ENCODE assay signal across 1 cellular context in the genomic region with DNA sequence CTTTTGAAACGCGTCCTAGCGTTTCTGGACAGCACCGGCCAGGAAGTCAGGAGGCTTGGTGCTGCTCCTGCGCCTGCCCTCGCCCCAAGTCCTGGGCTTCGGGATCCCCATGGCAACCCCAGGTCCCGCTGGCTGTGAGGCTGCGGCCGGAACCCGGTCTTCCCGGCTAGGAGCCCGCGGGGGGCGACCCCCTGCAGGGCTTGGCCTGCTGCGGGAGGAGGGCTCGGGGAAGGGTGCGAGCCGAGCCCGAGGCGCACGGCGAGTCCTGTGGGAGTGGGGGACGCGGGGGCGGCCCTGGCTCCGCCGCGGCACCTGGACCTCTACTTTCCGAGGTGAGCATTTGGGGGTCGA.
TF ChIP-seq lines count a peak whose summit lies in the region.

No MANE protein-coding gene starts in this region.

TF ChIP-seq in K562, 482 proteins besides CTCF, POLR2A, EP300 and RAD21 (continued from another document and continues in another):
- TF ChIP-seq, protein P1, sequence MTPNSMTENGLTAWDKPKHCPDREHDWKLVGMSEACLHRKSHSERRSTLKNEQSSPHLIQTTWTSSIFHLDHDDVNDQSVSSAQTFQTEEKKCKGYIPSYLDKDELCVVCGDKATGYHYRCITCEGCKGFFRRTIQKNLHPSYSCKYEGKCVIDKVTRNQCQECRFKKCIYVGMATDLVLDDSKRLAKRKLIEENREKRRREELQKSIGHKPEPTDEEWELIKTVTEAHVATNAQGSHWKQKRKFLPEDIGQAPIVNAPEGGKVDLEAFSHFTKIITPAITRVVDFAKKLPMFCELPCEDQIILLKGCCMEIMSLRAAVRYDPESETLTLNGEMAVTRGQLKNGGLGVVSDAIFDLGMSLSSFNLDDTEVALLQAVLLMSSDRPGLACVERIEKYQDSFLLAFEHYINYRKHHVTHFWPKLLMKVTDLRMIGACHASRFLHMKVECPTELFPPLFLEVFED (CRISPR knock-in tag; conservative IDR thresholded peaks at IDR 0.05): no peak
- TF ChIP-seq GATAD2B (IDR thresholded peaks at IDR 0.05; ENCODE audit: borderline replicate concordance): no peak
- TF ChIP-seq, protein P2, sequence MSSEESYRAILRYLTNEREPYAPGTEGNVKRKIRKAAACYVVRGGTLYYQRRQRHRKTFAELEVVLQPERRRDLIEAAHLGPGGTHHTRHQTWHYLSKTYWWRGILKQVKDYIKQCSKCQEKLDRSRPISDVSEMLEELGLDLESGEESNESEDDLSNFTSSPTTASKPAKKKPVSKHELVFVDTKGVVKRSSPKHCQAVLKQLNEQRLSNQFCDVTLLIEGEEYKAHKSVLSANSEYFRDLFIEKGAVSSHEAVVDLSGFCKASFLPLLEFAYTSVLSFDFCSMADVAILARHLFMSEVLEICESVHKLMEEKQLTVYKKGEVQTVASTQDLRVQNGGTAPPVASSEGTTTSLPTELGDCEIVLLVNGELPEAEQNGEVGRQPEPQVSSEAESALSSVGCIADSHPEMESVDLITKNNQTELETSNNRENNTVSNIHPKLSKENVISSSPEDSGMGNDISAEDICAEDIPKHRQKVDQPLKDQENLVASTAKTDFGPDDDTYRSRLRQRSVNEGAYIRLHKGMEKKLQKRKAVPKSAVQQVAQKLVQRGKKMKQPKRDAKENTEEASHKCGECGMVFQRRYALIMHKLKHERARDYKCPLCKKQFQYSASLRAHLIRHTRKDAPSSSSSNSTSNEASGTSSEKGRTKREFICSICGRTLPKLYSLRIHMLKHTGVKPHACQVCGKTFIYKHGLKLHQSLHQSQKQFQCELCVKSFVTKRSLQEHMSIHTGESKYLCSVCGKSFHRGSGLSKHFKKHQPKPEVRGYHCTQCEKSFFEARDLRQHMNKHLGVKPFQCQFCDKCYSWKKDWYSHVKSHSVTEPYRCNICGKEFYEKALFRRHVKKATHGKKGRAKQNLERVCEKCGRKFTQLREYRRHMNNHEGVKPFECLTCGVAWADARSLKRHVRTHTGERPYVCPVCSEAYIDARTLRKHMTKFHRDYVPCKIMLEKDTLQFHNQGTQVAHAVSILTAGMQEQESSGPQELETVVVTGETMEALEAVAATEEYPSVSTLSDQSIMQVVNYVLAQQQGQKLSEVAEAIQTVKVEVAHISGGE (CRISPR knock-in tag; IDR thresholded peaks at IDR 0.05): no peak
- 0 out of 2 replicates have a peak, but pooled peaks have one; percentile 27 for TF ChIP-seq ZNF263 (CRISPR knock-in tag; IDR thresholded peaks at IDR 0.05; ENCODE audit: borderline replicate concordance)
- TF ChIP-seq, protein P3, sequence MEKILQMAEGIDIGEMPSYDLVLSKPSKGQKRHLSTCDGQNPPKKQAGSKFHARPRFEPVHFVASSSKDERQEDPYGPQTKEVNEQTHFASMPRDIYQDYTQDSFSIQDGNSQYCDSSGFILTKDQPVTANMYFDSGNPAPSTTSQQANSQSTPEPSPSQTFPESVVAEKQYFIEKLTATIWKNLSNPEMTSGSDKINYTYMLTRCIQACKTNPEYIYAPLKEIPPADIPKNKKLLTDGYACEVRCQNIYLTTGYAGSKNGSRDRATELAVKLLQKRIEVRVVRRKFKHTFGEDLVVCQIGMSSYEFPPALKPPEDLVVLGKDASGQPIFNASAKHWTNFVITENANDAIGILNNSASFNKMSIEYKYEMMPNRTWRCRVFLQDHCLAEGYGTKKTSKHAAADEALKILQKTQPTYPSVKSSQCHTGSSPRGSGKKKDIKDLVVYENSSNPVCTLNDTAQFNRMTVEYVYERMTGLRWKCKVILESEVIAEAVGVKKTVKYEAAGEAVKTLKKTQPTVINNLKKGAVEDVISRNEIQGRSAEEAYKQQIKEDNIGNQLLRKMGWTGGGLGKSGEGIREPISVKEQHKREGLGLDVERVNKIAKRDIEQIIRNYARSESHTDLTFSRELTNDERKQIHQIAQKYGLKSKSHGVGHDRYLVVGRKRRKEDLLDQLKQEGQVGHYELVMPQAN (IDR thresholded peaks at IDR 0.05; ENCODE audit: borderline replicate concordance): no peak
- TF ChIP-seq, protein P4, sequence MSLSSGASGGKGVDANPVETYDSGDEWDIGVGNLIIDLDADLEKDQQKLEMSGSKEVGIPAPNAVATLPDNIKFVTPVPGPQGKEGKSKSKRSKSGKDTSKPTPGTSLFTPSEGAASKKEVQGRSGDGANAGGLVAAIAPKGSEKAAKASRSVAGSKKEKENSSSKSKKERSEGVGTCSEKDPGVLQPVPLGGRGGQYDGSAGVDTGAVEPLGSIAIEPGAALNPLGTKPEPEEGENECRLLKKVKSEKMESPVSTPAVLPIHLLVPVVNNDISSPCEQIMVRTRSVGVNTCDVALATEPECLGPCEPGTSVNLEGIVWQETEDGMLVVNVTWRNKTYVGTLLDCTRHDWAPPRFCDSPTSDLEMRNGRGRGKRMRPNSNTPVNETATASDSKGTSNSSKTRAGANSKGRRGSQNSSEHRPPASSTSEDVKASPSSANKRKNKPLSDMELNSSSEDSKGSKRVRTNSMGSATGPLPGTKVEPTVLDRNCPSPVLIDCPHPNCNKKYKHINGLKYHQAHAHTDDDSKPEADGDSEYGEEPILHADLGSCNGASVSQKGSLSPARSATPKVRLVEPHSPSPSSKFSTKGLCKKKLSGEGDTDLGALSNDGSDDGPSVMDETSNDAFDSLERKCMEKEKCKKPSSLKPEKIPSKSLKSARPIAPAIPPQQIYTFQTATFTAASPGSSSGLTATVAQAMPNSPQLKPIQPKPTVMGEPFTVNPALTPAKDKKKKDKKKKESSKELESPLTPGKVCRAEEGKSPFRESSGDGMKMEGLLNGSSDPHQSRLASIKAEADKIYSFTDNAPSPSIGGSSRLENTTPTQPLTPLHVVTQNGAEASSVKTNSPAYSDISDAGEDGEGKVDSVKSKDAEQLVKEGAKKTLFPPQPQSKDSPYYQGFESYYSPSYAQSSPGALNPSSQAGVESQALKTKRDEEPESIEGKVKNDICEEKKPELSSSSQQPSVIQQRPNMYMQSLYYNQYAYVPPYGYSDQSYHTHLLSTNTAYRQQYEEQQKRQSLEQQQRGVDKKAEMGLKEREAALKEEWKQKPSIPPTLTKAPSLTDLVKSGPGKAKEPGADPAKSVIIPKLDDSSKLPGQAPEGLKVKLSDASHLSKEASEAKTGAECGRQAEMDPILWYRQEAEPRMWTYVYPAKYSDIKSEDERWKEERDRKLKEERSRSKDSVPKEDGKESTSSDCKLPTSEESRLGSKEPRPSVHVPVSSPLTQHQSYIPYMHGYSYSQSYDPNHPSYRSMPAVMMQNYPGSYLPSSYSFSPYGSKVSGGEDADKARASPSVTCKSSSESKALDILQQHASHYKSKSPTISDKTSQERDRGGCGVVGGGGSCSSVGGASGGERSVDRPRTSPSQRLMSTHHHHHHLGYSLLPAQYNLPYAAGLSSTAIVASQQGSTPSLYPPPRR (CRISPR knock-in tag; IDR thresholded peaks at IDR 0.05; ENCODE audit: borderline replicate concordance): 0 out of 2 replicates have a peak, but pooled peaks have one; percentile 12
- TF ChIP-seq ZNF184 (CRISPR knock-in tag; IDR thresholded peaks at IDR 0.05): no peak
- no peak for TF ChIP-seq ZNF57 (CRISPR knock-in tag; IDR thresholded peaks at IDR 0.05)
- no peak for TF ChIP-seq ZEB2 (IDR thresholded peaks at IDR 0.05)
- no peak for TF ChIP-seq ZNF644 (tag; IDR thresholded peaks at IDR 0.05; ENCODE audit: low read depth)
- no peak for TF ChIP-seq ZBTB8A (IDR thresholded peaks at IDR 0.05; ENCODE audit: partially characterized antibody)
- TF ChIP-seq KDM5B (IDR thresholded peaks at IDR 0.05; ENCODE audit: insufficient replicate concordance, low read depth, low read length): no peak
- TF ChIP-seq, protein P5, sequence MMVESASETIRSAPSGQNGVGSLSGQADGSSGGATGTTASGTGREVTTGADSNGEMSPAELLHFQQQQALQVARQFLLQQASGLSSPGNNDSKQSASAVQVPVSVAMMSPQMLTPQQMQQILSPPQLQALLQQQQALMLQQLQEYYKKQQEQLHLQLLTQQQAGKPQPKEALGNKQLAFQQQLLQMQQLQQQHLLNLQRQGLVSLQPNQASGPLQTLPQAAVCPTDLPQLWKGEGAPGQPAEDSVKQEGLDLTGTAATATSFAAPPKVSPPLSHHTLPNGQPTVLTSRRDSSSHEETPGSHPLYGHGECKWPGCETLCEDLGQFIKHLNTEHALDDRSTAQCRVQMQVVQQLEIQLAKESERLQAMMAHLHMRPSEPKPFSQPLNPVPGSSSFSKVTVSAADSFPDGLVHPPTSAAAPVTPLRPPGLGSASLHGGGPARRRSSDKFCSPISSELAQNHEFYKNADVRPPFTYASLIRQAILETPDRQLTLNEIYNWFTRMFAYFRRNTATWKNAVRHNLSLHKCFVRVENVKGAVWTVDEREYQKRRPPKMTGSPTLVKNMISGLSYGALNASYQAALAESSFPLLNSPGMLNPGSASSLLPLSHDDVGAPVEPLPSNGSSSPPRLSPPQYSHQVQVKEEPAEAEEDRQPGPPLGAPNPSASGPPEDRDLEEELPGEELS (CRISPR knock-in tag; IDR thresholded peaks at IDR 0.05; ENCODE audit: borderline replicate concordance): no peak
- no peak for TF ChIP-seq FOXA1 (IDR thresholded peaks at IDR 0.05; ENCODE audit: borderline replicate concordance)
- TF ChIP-seq ZNF695 (CRISPR knock-in tag; IDR thresholded peaks at IDR 0.05): no peak
- no peak for TF ChIP-seq SP2 (IDR thresholded peaks at IDR 0.05; ENCODE audit: extremely low read depth, low read depth, low read length, poor library complexity, severe bottlenecking)
- TF ChIP-seq, protein P6, sequence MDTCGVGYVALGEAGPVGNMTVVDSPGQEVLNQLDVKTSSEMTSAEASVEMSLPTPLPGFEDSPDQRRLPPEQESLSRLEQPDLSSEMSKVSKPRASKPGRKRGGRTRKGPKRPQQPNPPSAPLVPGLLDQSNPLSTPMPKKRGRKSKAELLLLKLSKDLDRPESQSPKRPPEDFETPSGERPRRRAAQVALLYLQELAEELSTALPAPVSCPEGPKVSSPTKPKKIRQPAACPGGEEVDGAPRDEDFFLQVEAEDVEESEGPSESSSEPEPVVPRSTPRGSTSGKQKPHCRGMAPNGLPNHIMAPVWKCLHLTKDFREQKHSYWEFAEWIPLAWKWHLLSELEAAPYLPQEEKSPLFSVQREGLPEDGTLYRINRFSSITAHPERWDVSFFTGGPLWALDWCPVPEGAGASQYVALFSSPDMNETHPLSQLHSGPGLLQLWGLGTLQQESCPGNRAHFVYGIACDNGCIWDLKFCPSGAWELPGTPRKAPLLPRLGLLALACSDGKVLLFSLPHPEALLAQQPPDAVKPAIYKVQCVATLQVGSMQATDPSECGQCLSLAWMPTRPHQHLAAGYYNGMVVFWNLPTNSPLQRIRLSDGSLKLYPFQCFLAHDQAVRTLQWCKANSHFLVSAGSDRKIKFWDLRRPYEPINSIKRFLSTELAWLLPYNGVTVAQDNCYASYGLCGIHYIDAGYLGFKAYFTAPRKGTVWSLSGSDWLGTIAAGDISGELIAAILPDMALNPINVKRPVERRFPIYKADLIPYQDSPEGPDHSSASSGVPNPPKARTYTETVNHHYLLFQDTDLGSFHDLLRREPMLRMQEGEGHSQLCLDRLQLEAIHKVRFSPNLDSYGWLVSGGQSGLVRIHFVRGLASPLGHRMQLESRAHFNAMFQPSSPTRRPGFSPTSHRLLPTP (IDR thresholded peaks at IDR 0.05; ENCODE audit: borderline replicate concordance, extremely low read depth, insufficient read length): no peak
- no peak for TF ChIP-seq NFRKB (IDR thresholded peaks at IDR 0.05; ENCODE audit: low read depth)
- TF ChIP-seq U2AF1 (optimal IDR thresholded peaks at IDR 0.05; ENCODE audit: low read depth, low read length): peak; percentile 11
- no peak for TF ChIP-seq KDM2B (CRISPR knock-in tag; IDR thresholded peaks at IDR 0.05)
- no peak for TF ChIP-seq ZNF586 (CRISPR knock-in tag; conservative IDR thresholded peaks at IDR 0.05)
- TF ChIP-seq ZNF384 (IDR thresholded peaks at IDR 0.05; ENCODE audit: low read depth, low read length): no peak
- no peak for TF ChIP-seq CHD4 (IDR thresholded peaks at IDR 0.05; ENCODE audit: insufficient read depth, insufficient replicate concordance, low read depth, low read length, poor library complexity, severe bottlenecking)
- TF ChIP-seq, protein P7, sequence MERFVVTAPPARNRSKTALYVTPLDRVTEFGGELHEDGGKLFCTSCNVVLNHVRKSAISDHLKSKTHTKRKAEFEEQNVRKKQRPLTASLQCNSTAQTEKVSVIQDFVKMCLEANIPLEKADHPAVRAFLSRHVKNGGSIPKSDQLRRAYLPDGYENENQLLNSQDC (CRISPR knock-in tag; IDR thresholded peaks at IDR 0.05): no peak
- TF ChIP-seq ELF4 (CRISPR knock-in tag; IDR thresholded peaks at IDR 0.05): no peak
- TF ChIP-seq, protein P8, sequence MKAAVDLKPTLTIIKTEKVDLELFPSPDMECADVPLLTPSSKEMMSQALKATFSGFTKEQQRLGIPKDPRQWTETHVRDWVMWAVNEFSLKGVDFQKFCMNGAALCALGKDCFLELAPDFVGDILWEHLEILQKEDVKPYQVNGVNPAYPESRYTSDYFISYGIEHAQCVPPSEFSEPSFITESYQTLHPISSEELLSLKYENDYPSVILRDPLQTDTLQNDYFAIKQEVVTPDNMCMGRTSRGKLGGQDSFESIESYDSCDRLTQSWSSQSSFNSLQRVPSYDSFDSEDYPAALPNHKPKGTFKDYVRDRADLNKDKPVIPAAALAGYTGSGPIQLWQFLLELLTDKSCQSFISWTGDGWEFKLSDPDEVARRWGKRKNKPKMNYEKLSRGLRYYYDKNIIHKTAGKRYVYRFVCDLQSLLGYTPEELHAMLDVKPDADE (conservative IDR thresholded peaks at IDR 0.05; ENCODE audit: control insufficient read depth, low read depth, low read length): no peak
- no peak for TF ChIP-seq SREBF2 (CRISPR knock-in tag; IDR thresholded peaks at IDR 0.05)
- TF ChIP-seq NR3C1 (CRISPR knock-in tag; IDR thresholded peaks at IDR 0.05): no peak
- no peak for TF ChIP-seq GTF2E2 (tag; IDR thresholded peaks at IDR 0.05)
- TF ChIP-seq SUPT5H (IDR thresholded peaks at IDR 0.05): no peak
- TF ChIP-seq, protein P9, sequence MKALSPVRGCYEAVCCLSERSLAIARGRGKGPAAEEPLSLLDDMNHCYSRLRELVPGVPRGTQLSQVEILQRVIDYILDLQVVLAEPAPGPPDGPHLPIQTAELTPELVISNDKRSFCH (CRISPR knock-in tag; IDR thresholded peaks at IDR 0.05): no peak
- TF ChIP-seq, protein P9 (tag; IDR thresholded peaks at IDR 0.05): no peak
- TF ChIP-seq, protein P10, sequence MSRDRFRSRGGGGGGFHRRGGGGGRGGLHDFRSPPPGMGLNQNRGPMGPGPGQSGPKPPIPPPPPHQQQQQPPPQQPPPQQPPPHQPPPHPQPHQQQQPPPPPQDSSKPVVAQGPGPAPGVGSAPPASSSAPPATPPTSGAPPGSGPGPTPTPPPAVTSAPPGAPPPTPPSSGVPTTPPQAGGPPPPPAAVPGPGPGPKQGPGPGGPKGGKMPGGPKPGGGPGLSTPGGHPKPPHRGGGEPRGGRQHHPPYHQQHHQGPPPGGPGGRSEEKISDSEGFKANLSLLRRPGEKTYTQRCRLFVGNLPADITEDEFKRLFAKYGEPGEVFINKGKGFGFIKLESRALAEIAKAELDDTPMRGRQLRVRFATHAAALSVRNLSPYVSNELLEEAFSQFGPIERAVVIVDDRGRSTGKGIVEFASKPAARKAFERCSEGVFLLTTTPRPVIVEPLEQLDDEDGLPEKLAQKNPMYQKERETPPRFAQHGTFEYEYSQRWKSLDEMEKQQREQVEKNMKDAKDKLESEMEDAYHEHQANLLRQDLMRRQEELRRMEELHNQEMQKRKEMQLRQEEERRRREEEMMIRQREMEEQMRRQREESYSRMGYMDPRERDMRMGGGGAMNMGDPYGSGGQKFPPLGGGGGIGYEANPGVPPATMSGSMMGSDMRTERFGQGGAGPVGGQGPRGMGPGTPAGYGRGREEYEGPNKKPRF (IDR thresholded peaks at IDR 0.05; ENCODE audit: low read depth, low read length): no peak
